8 cellular contexts compared by ENCODE assay signal in the genomic region with DNA sequence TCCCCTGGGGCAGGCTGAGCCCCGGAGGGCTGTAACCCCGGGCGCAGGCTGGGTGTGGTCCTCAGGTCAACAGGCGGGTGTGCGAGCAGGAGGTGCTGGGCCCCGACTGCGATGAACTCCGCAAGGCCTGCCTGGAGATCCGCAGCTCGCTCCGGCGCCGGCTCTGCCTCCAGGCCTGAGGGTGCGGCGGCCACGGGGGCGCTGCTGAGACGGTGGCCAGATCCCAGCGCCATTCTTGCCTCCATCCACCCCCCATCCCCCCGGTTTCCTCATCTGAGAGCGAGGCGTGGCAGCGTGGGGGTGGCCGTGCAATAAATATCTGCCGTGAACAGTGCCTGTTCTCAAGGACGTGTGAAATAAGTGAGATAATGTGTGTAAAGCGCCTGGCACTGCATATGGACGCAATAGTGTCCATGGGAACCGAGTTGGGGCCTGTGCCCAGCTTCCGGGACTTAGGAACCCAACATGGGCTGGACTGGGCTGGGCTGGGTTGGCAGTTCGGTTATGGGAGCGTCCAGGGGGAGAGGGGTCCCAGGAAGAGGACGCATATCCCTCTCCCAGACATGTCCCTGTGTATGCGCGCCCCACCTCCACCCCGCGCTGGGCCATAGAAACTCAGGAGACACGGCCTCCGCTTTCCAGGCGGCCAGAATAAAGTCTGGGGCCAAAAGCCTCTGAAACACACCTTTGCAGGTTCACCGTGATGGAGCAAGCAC. TPM values are rescaled to one million over a fixed set of nuclear protein-coding genes. Genes with fewer than 3 reads are reported as not detected.
DNase-seq lines count a peak whose midpoint lies in the region; TF ChIP-seq lines count a peak whose summit lies in the region.

No MANE protein-coding gene starts in this region.

- H3K9me3 ChIP-seq in HUES6 (ENCODE audit: control insufficient read depth, insufficient read depth, low read depth, low read length), result no peaks in the 10 kb centered on the region
- H3K9me3 ChIP-seq in SU-DHL-6 (ENCODE audit: insufficient read depth, low read length), result no peaks in the 10 kb centered on the region
- H3K9me3 ChIP-seq in mammary epithelial cell (replicated peaks; ENCODE audit: insufficient read depth, low read length), result no peaks in the 10 kb centered on the region
- no peaks in the 10 kb centered on the region for H3K9me3 ChIP-seq in iPS-20b (ENCODE audit: insufficient read depth, low read depth, low read length)
- H3K9me3 ChIP-seq in sigmoid colon, result no peaks in the 10 kb centered on the region

- H3K79me2 ChIP-seq in SU-DHL-6 (ENCODE audit: insufficient read depth, low read length), result no peaks in the 10 kb centered on the region
- H3K79me2 ChIP-seq in mammary epithelial cell (ENCODE audit: insufficient read depth, low read length), result no peaks in the 10 kb centered on the region

- H3K9me2 ChIP-seq in SU-DHL-6 (replicated peaks; ENCODE audit: insufficient read depth, low read length), result no peaks in the 10 kb centered on the region

- H3F3A ChIP-seq in SU-DHL-6 (ENCODE audit: insufficient read depth), result peaks cover 9% of the 10 kb centered on the region; the same call in 1 of the 2 replicates

- H3K4me2 ChIP-seq in SU-DHL-6 (ENCODE audit: low read depth, low read length, poor library complexity, severe bottlenecking) (peak overlapping the region; percentile 74), mammary epithelial cell (ENCODE audit: insufficient read depth, low read depth, low read length) (peak overlapping the region; percentile 93)

- TF ChIP-seq EP300 in sigmoid colon (IDR thresholded peaks at IDR 0.05), result no peak

- peaks cover 6% of the 10 kb centered on the region for H3K4me1 ChIP-seq in HUES6 (ENCODE audit: control insufficient read depth, insufficient read depth, low read length)
- H3K4me1 ChIP-seq in mammary epithelial cell (ENCODE audit: insufficient read depth, low read length), result peaks cover 14% of the 10 kb centered on the region
- H3K4me1 ChIP-seq in iPS-20b (ENCODE audit: insufficient read depth, low read length), result no peaks in the 10 kb centered on the region
- H3K4me1 ChIP-seq in sigmoid colon, result peaks cover 0 to 28% (median 24%) of the 10 kb centered on the region in 4 donors

- WGBS in mammary epithelial cell (ENCODE audit: low coverage, missing lambda C conversion rate), result 5% methylated on average over 22 of the region's 41 CpGs
- 2 to 3% methylated on average over 41 of the region's 41 CpGs for WGBS in sigmoid colon, 2 donors

- H3K27ac ChIP-seq in HUES6 (ENCODE audit: low read depth, low read length), result peak overlapping the region; percentile 41; the same call in 1 of the 2 replicates
- peak overlapping the region; percentile 39 for H3K27ac ChIP-seq in SU-DHL-6 (ENCODE audit: low read depth, low read length)
- H3K27ac ChIP-seq in mammary epithelial cell (ENCODE audit: insufficient read depth, low read depth, low read length), result peak overlapping the region; percentile 70
- no peak overlapping the region for H3K27ac ChIP-seq in iPS-20b (ENCODE audit: low read length)
- peak overlapping the region; percentile 80 to 93 (median 88) for H3K27ac ChIP-seq in sigmoid colon

- H3K4me3 ChIP-seq in GM12875 (ENCODE audit: low read depth, low read length), result peak overlapping the region; percentile 71
- H3K4me3 ChIP-seq in HUES6 (ENCODE audit: low read depth, low read length), result peak overlapping the region; percentile 98
- peak overlapping the region; percentile 64 for H3K4me3 ChIP-seq in SU-DHL-6 (ENCODE audit: insufficient read depth, low read length, poor library complexity, severe bottlenecking)
- H3K4me3 ChIP-seq in mammary epithelial cell (replicated peaks in 1 of 3; ENCODE audit: insufficient read depth in 1 of 3, low read depth in 2 of 3, low read length in 3 of 3), result peak overlapping the region; percentile 62 to 70 (median 70)
- peak overlapping the region; percentile 88 for H3K4me3 ChIP-seq in iPS-20b (ENCODE audit: low read length)
- H3K4me3 ChIP-seq in sigmoid colon, result peak overlapping the region; percentile 47 to 72 (median 66)

- DNase-seq in ACHN, result peak; percentile 39
- no peak for DNase-seq in mammary epithelial cell
- peak; percentile 83 for DNase-seq in sigmoid colon
- DNase-seq in NCI-H2081 treated with DMSO at 0.1 percent for 48 hours (lab: John Stamatoyannopoulos, UW), result no peak

- H4K20me1 ChIP-seq in SU-DHL-6 (ENCODE audit: low read depth, low read length) (no peaks in the 10 kb centered on the region), mammary epithelial cell (ENCODE audit: insufficient read depth, low read length) (no peaks in the 10 kb centered on the region)

- CTCF ChIA-PET in mammary epithelial cell (lab: Charles Lee; ENCODE audit: low non-redundant PET), result interaction anchor here (0.6 to 1.0 kb wide), 2 partner anchors 118 to 1254 kb away, joined by 3 read pairs; no protein-coding TSS in a partner anchor

- TF ChIP-seq POLR2A in sigmoid colon (IDR thresholded peaks at IDR 0.05), result no peak

- in situ Hi-C loops in ACHN (cut with HindIII; ENCODE audit: low pct_ligation_motif_present, low pct_unique_long_range_greater_than_20kb, low sequenced_read_pairs), result no loop called here
- in situ Hi-C loops in mammary epithelial cell (cut with MboI; ENCODE audit: low sequenced_read_pairs in 2 of 2), result no loop called here

- TF ChIP-seq CTCF in GM12875 (IDR thresholded peaks at IDR 0.05; ENCODE audit: borderline replicate concordance, insufficient read depth, low read depth, low read length) (peak; percentile 68), SU-DHL-6 (IDR thresholded peaks at IDR 0.05; ENCODE audit: insufficient read depth, low read length, poor library complexity, severe bottlenecking) (peak; percentile 56), mammary epithelial cell (conservative IDR thresholded peaks at IDR 0.05 in 1 of 2, IDR thresholded peaks at IDR 0.05 in 1 of 2; ENCODE audit: extremely low read depth in 1 of 2, insufficient read depth in 1 of 2, low read depth in 1 of 2, low read length in 2 of 2) (peak; percentile 8 to 41), sigmoid colon (IDR thresholded peaks at IDR 0.05) (peak in 2 of 4 experiments; percentile 27 to 40)

- H3K9ac ChIP-seq in HUES6 (ENCODE audit: low read length), result peak overlapping the region; percentile 75
- H3K9ac ChIP-seq in SU-DHL-6 (ENCODE audit: low read length), result peak overlapping the region; percentile 66
- peak overlapping the region; percentile 71 for H3K9ac ChIP-seq in mammary epithelial cell (ENCODE audit: insufficient read depth, low read length)
- H3K9ac ChIP-seq in iPS-20b (ENCODE audit: low read depth, low read length), result peak overlapping the region; percentile 74

- BruUV-seq in mammary epithelial cell (replicated peaks; lab: Mats Ljungman, UMichigan), result no TSS peak

- dilution Hi-C loops in mammary epithelial cell (cut with HindIII; ENCODE audit: low sequenced_read_pairs), result loop anchor here (5.0 kb wide), 2 partner anchors 52 to 98 kb away; a partner anchor contains a TSS

- H3K36me3 ChIP-seq in HUES6 (ENCODE audit: control insufficient read depth, insufficient read depth, low read length), result no peaks in the 10 kb centered on the region
- no peaks in the 10 kb centered on the region for H3K36me3 ChIP-seq in SU-DHL-6 (ENCODE audit: low read length)
- no peaks in the 10 kb centered on the region for H3K36me3 ChIP-seq in mammary epithelial cell (ENCODE audit: insufficient read depth, low read length)
- no peaks in the 10 kb centered on the region for H3K36me3 ChIP-seq in iPS-20b (ENCODE audit: insufficient read depth, low read depth, low read length)
- H3K36me3 ChIP-seq in sigmoid colon, result no peaks in the 10 kb centered on the region

- H3K27me3 ChIP-seq in HUES6 (ENCODE audit: control insufficient read depth, insufficient read depth, low read length), result peaks cover 16% of the 10 kb centered on the region
- H3K27me3 ChIP-seq in SU-DHL-6 (ENCODE audit: low read length), result no peaks in the 10 kb centered on the region
- H3K27me3 ChIP-seq in mammary epithelial cell (ENCODE audit: insufficient read depth, low read length), result no peaks in the 10 kb centered on the region
- H3K27me3 ChIP-seq in iPS-20b (ENCODE audit: insufficient read depth, low read length), result peaks cover 31% of the 10 kb centered on the region
- no peaks in the 10 kb centered on the region for H3K27me3 ChIP-seq in sigmoid colon

- intact Hi-C loops in mammary epithelial cell (cut with micrococcal nuclease), result loop anchor here (1.0 to 5.0 kb wide), 5 partner anchors 9 to 351 kb away; a partner anchor contains a TSS
- intact Hi-C loops in sigmoid colon (cut with DNase I), result loop anchor here (5.0 to 10.0 kb wide), 3 partner anchors 133 to 375 kb away; a partner anchor contains a TSS

- H2AFZ ChIP-seq in SU-DHL-6 (ENCODE audit: low read depth, low read length, severe bottlenecking) (peak overlapping the region; percentile 71), mammary epithelial cell (ENCODE audit: low read depth, low read length) (peak overlapping the region; percentile 97)

RNA-seq across cellular contexts. Expression of a gene that starts 15.0 kb away (rescaled TPM):
- 10 to 100 TPM in 1 of 2 donors, 1 to 10 TPM in 1; 7.7 to 10.8 TPM for total RNA-seq in mammary epithelial cell
- 0.78 TPM for polyA plus RNA-seq in mammary epithelial cell
- 6.5 TPM for polyA minus RNA-seq in mammary epithelial cell
- total RNA-seq in sigmoid colon, result 10 to 100 TPM in 1 of 4 donors, 1 to 10 TPM in 3; 2.6 to 10.5 (median 5.0) TPM
- polyA plus RNA-seq in sigmoid colon, result 10 to 100 TPM in 1 of 3 donors, 1 to 10 TPM in 2; 7.2 to 11.3 (median 7.2) TPM

RNA-seq across cellular contexts. Expression of a gene that starts 37.4 kb away (rescaled TPM):
- 10 to 100 TPM; 14.8 to 19.2 TPM for total RNA-seq in mammary epithelial cell
- 9.8 TPM for polyA plus RNA-seq in mammary epithelial cell
- 6.7 TPM for polyA minus RNA-seq in mammary epithelial cell
- 10 to 100 TPM; 15.8 to 17.5 (median 16.7) TPM for total RNA-seq in sigmoid colon
- 10 to 100 TPM in 2 of 3 donors, 1 to 10 TPM in 1; 6.6 to 12.6 (median 10.9) TPM for polyA plus RNA-seq in sigmoid colon

RNA-seq across cellular contexts. Expression of a gene that starts 38.2 kb away (rescaled TPM):
- not detected for total RNA-seq in mammary epithelial cell
- 0.54 TPM for polyA plus RNA-seq in mammary epithelial cell
- polyA minus RNA-seq in mammary epithelial cell, result not detected
- total RNA-seq in sigmoid colon, result not detected
- not detected for polyA plus RNA-seq in sigmoid colon

RNA-seq across cellular contexts. Expression of a gene that starts 50.7 kb away (rescaled TPM):
- not detected for total RNA-seq in mammary epithelial cell
- polyA plus RNA-seq in mammary epithelial cell, result not detected
- polyA minus RNA-seq in mammary epithelial cell, result not detected
- total RNA-seq in sigmoid colon, result not detected
- not detected for polyA plus RNA-seq in sigmoid colon

Comparison
In these comparisons a context has a peak if more than half of its experiments do, and no peak if none do; other contexts are left out.
1. DNase-seq: peak in ACHN (single experiment) and sigmoid colon (single experiment); none in mammary epithelial cell (single experiment) and NCI-H2081 treated with DMSO at 0.1 percent for 48 hours (single experiment).
2. Peak in every context shown above with its lines, with median percentiles within 50 percentile points of each other: H3K4me3 ChIP-seq and H3K9ac ChIP-seq.